Comparison of ENCODE assay signal across 2 cellular contexts in the genomic region with DNA sequence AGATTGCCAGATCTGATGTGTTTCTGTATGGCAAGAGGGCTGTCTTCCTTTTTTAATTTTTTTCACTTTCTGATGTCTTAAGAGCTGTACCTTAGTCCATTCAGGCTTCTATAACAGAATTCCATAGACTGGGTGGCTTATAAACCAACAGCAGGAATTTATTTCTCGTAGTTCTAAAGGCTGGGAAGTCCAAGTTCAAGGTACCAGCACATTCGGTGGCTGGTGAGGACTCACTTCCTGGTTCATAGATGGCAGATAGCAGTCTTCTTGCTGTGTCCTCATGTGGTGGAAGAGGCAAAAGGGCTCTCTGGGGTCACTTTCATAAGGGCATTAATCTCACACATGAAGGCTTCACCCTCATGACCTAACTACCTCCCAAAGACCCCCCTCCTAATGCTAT.
TF ChIP-seq lines count a peak whose summit lies in the region.

No MANE protein-coding gene starts in this region.

TF ChIP-seq in HepG2, 621 proteins besides CTCF, POLR2A, EP300 and RAD21:
- TF ChIP-seq ZNF768 (CRISPR knock-in tag; IDR thresholded peaks at IDR 0.05): no peak
- TF ChIP-seq ZMYM3 (CRISPR knock-in tag; IDR thresholded peaks at IDR 0.05): no peak
- TF ChIP-seq ZNF564 (CRISPR knock-in tag; IDR thresholded peaks at IDR 0.05): peak; percentile 95; the same call in 1 of the 2 replicates

TF ChIP-seq in K562, 482 proteins besides CTCF, POLR2A, EP300 and RAD21:
- 0 out of 2 replicates have a peak, but pooled peaks have one; percentile 29 for TF ChIP-seq ELF1 (tag; IDR thresholded peaks at IDR 0.05)
- TF ChIP-seq ZNF165 (CRISPR knock-in tag; IDR thresholded peaks at IDR 0.05; ENCODE audit: borderline replicate concordance): no peak
